In genomic region chr9:126690431-126691051, GRCh38 we compare ENCODE assay signal across 8 cellular contexts.
DNase-seq lines count a peak whose midpoint lies in the region; ATAC-seq, FAIRE-seq and TF ChIP-seq lines count a peak whose summit lies in the region.

No MANE protein-coding gene starts in this region.

- no peaks in the 10 kb centered on the region for H3K9me3 ChIP-seq in OCI-LY3 (ENCODE audit: insufficient read depth, low read length)

- no peak overlapping the region for H3K4me3 ChIP-seq in OCI-LY3 (ENCODE audit: low read length)

- no peak overlapping the region for H3K4me2 ChIP-seq in OCI-LY3 (ENCODE audit: low read length)

- no peaks in the 10 kb centered on the region for H3K79me2 ChIP-seq in OCI-LY3 (ENCODE audit: low read length)

- no peak for TF ChIP-seq POLR2A in GM12891 (IDR thresholded peaks at IDR 0.05; ENCODE audit: low read depth, low read length)

- DNase-seq in GM12891 (ENCODE audit: insufficient read length, low spot score) (peak; percentile 86), activated T-helper 1 cell treated with Interleukin-2 at 50 U/mL for 16 hours (ENCODE audit: low read depth) (peak; percentile 20), head of caudate nucleus (peak in 23 of 42 donors; percentile 13 to 71 (median 45)), omental fat pad (ENCODE audit: low spot score) (no peak)
- peak; percentile 59 for DNase-seq in stimulated activated CD4-positive, alpha-beta T cell treated with anti-CD3 and anti-CD28 coated beads, Interleukin-12 subunit alpha, Interleukin-12 subunit beta, amount 100 ng/mL, for 4 hours

- FAIRE-seq in GM12891 (lab: Jason Lieb, UNC): no peak

- no peaks in the 10 kb centered on the region for H3K4me1 ChIP-seq in OCI-LY3 (ENCODE audit: low read length)

- no peaks in the 10 kb centered on the region for H4K20me1 ChIP-seq in OCI-LY3 (ENCODE audit: insufficient read depth, low read length)

- H3K9ac ChIP-seq in OCI-LY3 (ENCODE audit: low read length): no peak overlapping the region

- no peak overlapping the region for H3K27ac ChIP-seq in OCI-LY3 (ENCODE audit: low read length)

- ATAC-seq in HG03432 (IDR thresholded peaks at IDR 0.05; ENCODE audit: unreplicated experiment) (no peak), HG02798 (IDR thresholded peaks at IDR 0.05; ENCODE audit: poor library complexity, unreplicated experiment) (no peak), omental fat pad (ENCODE audit: low FRiP score) (no peak)

- H2AFZ ChIP-seq in OCI-LY3 (ENCODE audit: low read depth, low read length): no peak overlapping the region

- intact Hi-C loops in head of caudate nucleus (cut with DNase I): no loop called here

- H3K27me3 ChIP-seq in OCI-LY3 (ENCODE audit: low read depth, low read length): peaks cover 18% of the 10 kb centered on the region

- H3K36me3 ChIP-seq in OCI-LY3 (replicated peaks; ENCODE audit: low read depth, low read length): no peaks in the 10 kb centered on the region

- peak; percentile 70 for TF ChIP-seq CTCF in OCI-LY3 (IDR thresholded peaks at IDR 0.05; ENCODE audit: low read depth, low read length)
- no peak for TF ChIP-seq CTCF in omental fat pad (IDR thresholded peaks at IDR 0.05)

TF ChIP-seq in GM12891, 5 proteins besides CTCF, POLR2A, EP300 and RAD21:
- TF ChIP-seq PAX5 (IDR thresholded peaks at IDR 0.05; ENCODE audit: insufficient read depth, low read length, severe bottlenecking) (no peak), POU2F2 (IDR thresholded peaks at IDR 0.05; ENCODE audit: low read depth, low read length) (no peak), TAF1 (IDR thresholded peaks at IDR 0.05; ENCODE audit: low read depth, low read length) (no peak), SPI1 (IDR thresholded peaks at IDR 0.05; ENCODE audit: low read depth, low read length) (no peak), POLR2AphosphoS5 (IDR thresholded peaks at IDR 0.05; ENCODE audit: low read depth, low read length) (no peak)
